In genomic region chr16:71808593-71809449, GRCh38 we compare ENCODE assay signal across 8 cellular contexts. TPM values are rescaled to one million over a fixed set of nuclear protein-coding genes. Genes with fewer than 3 reads are reported as not detected.
A peak's percentile ranks its signal among the peaks of the same experiment; 100 is the strongest.
DNase-seq lines count a peak whose midpoint lies in the region; ATAC-seq and TF ChIP-seq lines count a peak whose summit lies in the region.

Gene AP1G1 (minus strand): TSS chr16:71808834. CDS start chr16:71789479, 19,355 bp downstream.

- ATAC-seq in GM18502 (IDR thresholded peaks at IDR 0.05; ENCODE audit: poor library complexity, unreplicated experiment) (peak; percentile 78), HG02943 (IDR thresholded peaks at IDR 0.05; ENCODE audit: low read depth, unreplicated experiment) (peak; percentile 81), T-helper 17 cell (peak; percentile 91), left ventricle myocardium superior (peak; percentile 99)

- H3K27ac ChIP-seq in prostate gland: peak within 1 kb of the TSS; percentile 97 to 99

- H3K27me3 Mint-ChIP-seq in T-helper 17 cell: no peaks in the 10 kb centered on the region

- intact Hi-C loops in left ventricle myocardium superior (cut with micrococcal nuclease): no loop called here
- intact Hi-C loops in prostate gland (cut with DNase I): loop anchor here (5.0 to 10.0 kb wide), 5 partner anchors 38 to 286 kb away; partner anchors contain the start of genes ATXN1L, DHX38, IST1 and PHLPP2

- peak within 1 kb of the TSS; percentile 82 to 90 for H3K4me3 ChIP-seq in prostate gland

- peaks cover 28% of the 10 kb centered on the region for H3K4me1 Mint-ChIP-seq in T-helper 17 cell

- peak; percentile 64 to 82 for DNase-seq in NCI-H187 (lab: John Stamatoyannopoulos, UW)
- DNase-seq in T-helper 17 cell: peak; percentile 78 to 90 (median 81)
- DNase-seq in amygdala (lab: John Stamatoyannopoulos, UW): peak; percentile 72 to 95 (median 89)
- DNase-seq in left ventricle myocardium superior: peak; percentile 95
- peak; percentile 98 for DNase-seq in prostate gland (ENCODE audit: low spot score)
- DNase-seq in ureter (ENCODE audit: low spot score): peak; percentile 96

- peak; percentile 56 for TF ChIP-seq POLR2A in prostate gland (IDR thresholded peaks at IDR 0.05)

- no peaks in the 10 kb centered on the region for H3K27me3 ChIP-seq in prostate gland (replicated peaks; ENCODE audit: insufficient read depth)

- peaks cover 2% of the 10 kb centered on the region for H3K36me3 Mint-ChIP-seq in T-helper 17 cell (ENCODE audit: low read depth)

- H3K9me3 ChIP-seq in T-helper 17 cell (ENCODE audit: control insufficient read depth, low read length, poor library complexity, severe bottlenecking) (no peaks in the 10 kb centered on the region), prostate gland (no peaks in the 10 kb centered on the region)

- TF ChIP-seq CTCF in prostate gland (IDR thresholded peaks at IDR 0.05): no peak

- H3K4me3 Mint-ChIP-seq in T-helper 17 cell: peak within 1 kb of the TSS; percentile 98

- no peaks in the 10 kb centered on the region for H3K36me3 ChIP-seq in prostate gland

- H3K27ac Mint-ChIP-seq in T-helper 17 cell: peak within 1 kb of the TSS; percentile 99

- no peaks in the 10 kb centered on the region for H3K4me1 ChIP-seq in prostate gland (replicated peaks)

- under 1% methylated on average over 54 of the region's 54 CpGs for WGBS in prostate gland

RNA-seq across cellular contexts. Expression of gene AP1G1, which starts in this region (rescaled TPM):
- total RNA-seq in T-helper 17 cell: 100 to 1,000 TPM; 150 to 160 TPM
- 33.7 TPM for total RNA-seq in left ventricle myocardium superior
- total RNA-seq in prostate gland: 10 to 100 TPM; 68.0 to 94.6 TPM
- 117 TPM for total RNA-seq in ureter

Comparison
In these comparisons a context has a peak if more than half of its experiments do, and no peak if none do; other contexts are left out.
1. Peak in every context shown above with its lines: DNase-seq, ATAC-seq, H3K4me3 ChIP-seq and H3K27ac ChIP-seq.